1 cellular context compared by ENCODE assay signal in the genomic region with DNA sequence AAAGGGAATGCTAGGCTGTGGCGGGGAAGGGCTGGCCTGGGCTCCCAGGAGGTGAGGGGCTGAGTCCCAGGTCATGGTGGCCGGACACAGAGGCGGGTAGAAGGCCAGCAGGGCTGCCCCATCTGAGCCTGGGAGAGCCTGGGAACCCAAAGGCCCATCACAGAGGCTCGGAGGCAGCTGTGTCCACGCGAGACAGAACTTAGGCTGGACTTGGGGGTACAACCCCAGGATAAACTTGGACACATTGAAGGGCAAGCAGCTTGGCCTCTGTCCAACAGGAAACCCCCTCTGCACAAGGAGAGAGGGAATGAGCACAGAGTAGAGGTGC.
TF ChIP-seq lines count a peak whose summit lies in the region.

No MANE protein-coding gene starts in this region.

TF ChIP-seq in IMR-90, 13 proteins besides CTCF, POLR2A, EP300 and RAD21 (continued from another document):
- TF ChIP-seq RFX5 (IDR thresholded peaks at IDR 0.05; ENCODE audit: low read depth, low read length) (no peak), MXI1 (IDR thresholded peaks at IDR 0.05; ENCODE audit: borderline replicate concordance, low read depth, low read length) (no peak), BHLHE40 (IDR thresholded peaks at IDR 0.05; ENCODE audit: low read depth, low read length) (no peak), MAZ (IDR thresholded peaks at IDR 0.05; ENCODE audit: borderline replicate concordance, low read depth, low read length) (no peak), NFE2L2 (IDR thresholded peaks at IDR 0.05; ENCODE audit: low read depth, low read length) (no peak), SMC3 (IDR thresholded peaks at IDR 0.05; ENCODE audit: low read depth, low read length) (no peak), MAFK (IDR thresholded peaks at IDR 0.05; ENCODE audit: low read depth, low read length) (no peak)
- TF ChIP-seq, protein P1, sequence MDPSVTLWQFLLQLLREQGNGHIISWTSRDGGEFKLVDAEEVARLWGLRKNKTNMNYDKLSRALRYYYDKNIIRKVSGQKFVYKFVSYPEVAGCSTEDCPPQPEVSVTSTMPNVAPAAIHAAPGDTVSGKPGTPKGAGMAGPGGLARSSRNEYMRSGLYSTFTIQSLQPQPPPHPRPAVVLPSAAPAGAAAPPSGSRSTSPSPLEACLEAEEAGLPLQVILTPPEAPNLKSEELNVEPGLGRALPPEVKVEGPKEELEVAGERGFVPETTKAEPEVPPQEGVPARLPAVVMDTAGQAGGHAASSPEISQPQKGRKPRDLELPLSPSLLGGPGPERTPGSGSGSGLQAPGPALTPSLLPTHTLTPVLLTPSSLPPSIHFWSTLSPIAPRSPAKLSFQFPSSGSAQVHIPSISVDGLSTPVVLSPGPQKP (IDR thresholded peaks at IDR 0.05; ENCODE audit: borderline replicate concordance, low read depth, low read length) = no peak
